29 cellular contexts compared by ENCODE assay signal in genomic region chr12:69548687-69549086, GRCh38.
"Had no signal": no experiment of that assay in that cellular context is flagged by ENCODE, and none has a peak within 500 bp of the region (broad histone marks: within the 10 kb centered on the region; RNA-seq: fewer than 3 reads in every experiment).

No MANE protein-coding gene starts in this region.

- H3K27me3 ChIP-seq: ascending aorta, breast epithelium, cardiac muscle cell, colonic mucosa, esophagus squamous epithelium, gastroesophageal sphincter, heart right ventricle had no signal

- H3K4me1 ChIP-seq: ascending aorta, breast epithelium, colonic mucosa had no signal

- H3K4me1 Mint-ChIP-seq: activated naive CD4-positive, alpha-beta T cell treated with anti-CD3 and anti-CD28 coated beads, Interleukin-2, amount 10 ng/mL, durations not matched to agents 7 days and 5 days; activated naive CD8-positive, alpha-beta T cell treated with anti-CD3 and anti-CD28 coated beads, Interleukin-2, amount 10 ng/mL, durations not matched to agents 7 days and 5 days had no signal

- H3K36me3 ChIP-seq: ascending aorta, breast epithelium, cardiac muscle cell, colonic mucosa had no signal

- H3K4me3 ChIP-seq: ascending aorta, breast epithelium, cardiac muscle cell, colonic mucosa, esophagus squamous epithelium, gastroesophageal sphincter, heart right ventricle had no signal

- H3K4me3 Mint-ChIP-seq: activated CD4-positive, alpha-beta memory T cell treated with anti-CD3 and anti-CD28 coated beads, Interleukin-2, amount 10 ng/mL, durations not matched to agents 7 days and 5 days; activated CD4-positive, alpha-beta T cell treated with anti-CD3 and anti-CD28 coated beads for 36 hours; activated CD4-positive, alpha-beta T cell treated with anti-CD3 and anti-CD28 coated beads, Interleukin-2, amount 10 ng/mL, durations not matched to agents 7 days and 5 days; activated naive CD4-positive, alpha-beta T cell treated with anti-CD3 and anti-CD28 coated beads, Interleukin-2, amount 10 ng/mL, durations not matched to agents 7 days and 5 days; activated naive CD8-positive, alpha-beta T cell treated with anti-CD3 and anti-CD28 coated beads, Interleukin-2, amount 10 ng/mL, durations not matched to agents 7 days and 5 days; activated T-cell treated with anti-CD3 and anti-CD28 coated beads, Interleukin-2, amount 50 U/mL, for 24 hours; activated T-cell treated with anti-CD3 and anti-CD28 coated beads, Interleukin-2, amount 50 U/mL, for 72 hours; brain had no signal

- H3K9me3 ChIP-seq: colonic mucosa had no signal

- H3K27me3 Mint-ChIP-seq: activated CD4-positive, alpha-beta memory T cell treated with anti-CD3 and anti-CD28 coated beads, Interleukin-2, amount 10 ng/mL, durations not matched to agents 7 days and 5 days; activated CD4-positive, alpha-beta T cell treated with anti-CD3 and anti-CD28 coated beads for 36 hours; activated CD4-positive, alpha-beta T cell treated with anti-CD3 and anti-CD28 coated beads, Interleukin-2, amount 10 ng/mL, durations not matched to agents 7 days and 5 days; activated naive CD4-positive, alpha-beta T cell treated with anti-CD3 and anti-CD28 coated beads, Interleukin-2, amount 10 ng/mL, durations not matched to agents 7 days and 5 days; activated naive CD8-positive, alpha-beta T cell treated with anti-CD3 and anti-CD28 coated beads, Interleukin-2, amount 10 ng/mL, durations not matched to agents 7 days and 5 days; activated T-cell treated with anti-CD3 and anti-CD28 coated beads, Interleukin-2, amount 50 U/mL, for 24 hours; brain had no signal

- H3K27ac ChIP-seq: ascending aorta, breast epithelium, cardiac muscle cell, colonic mucosa, epithelial cell of prostate, esophagus squamous epithelium, gastroesophageal sphincter, heart right ventricle had no signal

- DNase-seq: activated CD4-positive, alpha-beta memory T cell treated with anti-CD3 and anti-CD28 coated beads, Interleukin-2, amount 10 ng/mL, durations not matched to agents 7 days and 5 days; activated CD4-positive, alpha-beta T cell treated with anti-CD3 and anti-CD28 coated beads for 36 hours; activated CD4-positive, alpha-beta T cell treated with anti-CD3 and anti-CD28 coated beads, Interleukin-2, amount 10 ng/mL, durations not matched to agents 7 days and 5 days; activated CD4-positive, alpha-beta T cell treated with anti-CD3 and anti-CD28 coated beads, Interleukin-2, amount 50 U/mL, for 4 hours; activated CD4-positive, CD25-positive, alpha-beta regulatory T cell treated with anti-CD3 and anti-CD28 coated beads, Interleukin-2, amount 50 U/mL, for 72 hours; activated CD8-positive, alpha-beta memory T cell treated with anti-CD3 and anti-CD28 coated beads, Interleukin-2, amount 50 U/mL, for 48 hours; activated gamma-delta T cell; activated naive CD4-positive, alpha-beta T cell; activated naive CD4-positive, alpha-beta T cell treated with anti-CD3 and anti-CD28 coated beads, Interleukin-2, amount 10 ng/mL, durations not matched to agents 7 days and 5 days; activated naive CD8-positive, alpha-beta T cell treated with anti-CD3 and anti-CD28 coated beads, Interleukin-2, amount 10 ng/mL, durations not matched to agents 7 days and 5 days; activated T-cell treated with anti-CD3 and anti-CD28 coated beads for 4 hours; activated T-cell treated with anti-CD3 and anti-CD28 coated beads, Interleukin-2, amount 50 U/mL, for 24 hours; activated T-cell treated with anti-CD3 and anti-CD28 coated beads, Interleukin-2, amount 50 U/mL, for 72 hours; central memory CD4-positive, alpha-beta T cell; cerebellar nuclear complex; colonic mucosa; effector CD8-positive, alpha-beta T cell; esophagus squamous epithelium; foreskin melanocyte; heart right ventricle; T-helper 1 cell; T-helper 2 cell had no signal

- ATAC-seq: activated CD4-positive, alpha-beta T cell treated with anti-CD3 and anti-CD28 coated beads for 36 hours; activated naive CD4-positive, alpha-beta T cell treated with anti-CD3 and anti-CD28 coated beads, Interleukin-2, amount 50 U/mL, for 72 hours; activated T-cell treated with anti-CD3 and anti-CD28 coated beads, Interleukin-2, amount 50 U/mL, for 72 hours; gastroesophageal sphincter; heart right ventricle had no signal

- H3K27ac Mint-ChIP-seq: activated CD4-positive, alpha-beta memory T cell treated with anti-CD3 and anti-CD28 coated beads, Interleukin-2, amount 10 ng/mL, durations not matched to agents 7 days and 5 days; activated CD4-positive, alpha-beta T cell treated with anti-CD3 and anti-CD28 coated beads for 36 hours; activated CD4-positive, alpha-beta T cell treated with anti-CD3 and anti-CD28 coated beads, Interleukin-2, amount 10 ng/mL, durations not matched to agents 7 days and 5 days; activated naive CD4-positive, alpha-beta T cell treated with anti-CD3 and anti-CD28 coated beads, Interleukin-2, amount 10 ng/mL, durations not matched to agents 7 days and 5 days; activated naive CD4-positive, alpha-beta T cell treated with anti-CD3 and anti-CD28 coated beads, Interleukin-2, amount 50 U/mL, for 72 hours; activated naive CD8-positive, alpha-beta T cell treated with anti-CD3 and anti-CD28 coated beads, Interleukin-2, amount 10 ng/mL, durations not matched to agents 7 days and 5 days; activated T-cell treated with anti-CD3 and anti-CD28 coated beads, Interleukin-2, amount 50 U/mL, for 24 hours; activated T-cell treated with anti-CD3 and anti-CD28 coated beads, Interleukin-2, amount 50 U/mL, for 72 hours had no signal
